ENCODE assay signal across 8 cellular contexts in genomic region chr1:208093754-208094719, GRCh38.
DNase-seq lines count a peak whose midpoint lies in the region; ATAC-seq and TF ChIP-seq lines count a peak whose summit lies in the region.

No MANE protein-coding gene starts in this region.

- intact Hi-C loops in activated CD4-positive, alpha-beta T cell treated with anti-CD3 and anti-CD28 coated beads, Interleukin-2, amount 10 ng/mL, durations not matched to agents 24 days and 14 days (cut with micrococcal nuclease): loop anchor here (1.0 kb wide), 1 partner anchor 73 kb away; no protein-coding TSS in a partner anchor

- no peaks in the 10 kb centered on the region for H3K36me3 Mint-ChIP-seq in activated CD4-positive, alpha-beta T cell treated with anti-CD3 and anti-CD28 coated beads, Interleukin-2, amount 10 ng/mL, durations not matched to agents 24 days and 14 days (ENCODE audit: low read depth)
- peaks cover 10% of the 10 kb centered on the region for H3K36me3 Mint-ChIP-seq in mesothelial cell of epicardium
- H3K36me3 Mint-ChIP-seq in stimulated activated naive B cell treated with anti-CD40 and anti-IgM and Interleukin-4, amounts not matched to agents 10 μg/mL and 1 μg/mL and 100 μg/mL, for 72 hours: no peaks in the 10 kb centered on the region

- peak; percentile 77 for TF ChIP-seq CTCF in GM20000 (IDR thresholded peaks at IDR 0.05; ENCODE audit: extremely low read depth, missing control alignments)
- peak; percentile 81 for TF ChIP-seq CTCF in NB4 (IDR thresholded peaks at IDR 0.05; ENCODE audit: low read depth, low read length)
- peak; percentile 58 for TF ChIP-seq CTCF in mesothelial cell of epicardium (IDR thresholded peaks at IDR 0.05; ENCODE audit: unreplicated experiment)

- DNase-seq in C1 segment of cervical spinal cord (lab: John Stamatoyannopoulos, UW) (peak in 8 of 14 donors; percentile 9 to 59 (median 26)), GM20000 (ENCODE audit: low spot score) (peak; percentile 70), NB4 (ENCODE audit: low read depth) (peak; percentile 54), mesothelial cell of epicardium (ENCODE audit: low spot score in 2 of 2, unreplicated experiment in 2 of 2) (peak; percentile 36 to 66)
- peak; percentile 89 for DNase-seq in activated CD4-positive, alpha-beta T cell treated with anti-CD3 and anti-CD28 coated beads, Interleukin-2, amount 10 ng/mL, durations not matched to agents 24 days and 14 days
- DNase-seq in effector CD4-positive, alpha-beta T cell: peak; percentile 28
- peak; percentile 21 for DNase-seq in stimulated activated naive B cell treated with anti-CD40 and anti-IgM and Interleukin-4, amounts not matched to agents 10 μg/mL and 1 μg/mL and 100 μg/mL, for 72 hours

- peaks cover 6% of the 10 kb centered on the region for H3K27me3 Mint-ChIP-seq in activated CD4-positive, alpha-beta T cell treated with anti-CD3 and anti-CD28 coated beads, Interleukin-2, amount 10 ng/mL, durations not matched to agents 24 days and 14 days
- H3K27me3 Mint-ChIP-seq in mesothelial cell of epicardium (ENCODE audit: low read depth): peaks cover 2% of the 10 kb centered on the region
- no peaks in the 10 kb centered on the region for H3K27me3 Mint-ChIP-seq in stimulated activated naive B cell treated with anti-CD40 and anti-IgM and Interleukin-4, amounts not matched to agents 10 μg/mL and 1 μg/mL and 100 μg/mL, for 72 hours

- no peaks in the 10 kb centered on the region for H3K9me3 Mint-ChIP-seq in activated CD4-positive, alpha-beta T cell treated with anti-CD3 and anti-CD28 coated beads, Interleukin-2, amount 10 ng/mL, durations not matched to agents 24 days and 14 days
- H3K9me3 Mint-ChIP-seq in mesothelial cell of epicardium: peaks cover 3% of the 10 kb centered on the region
- no peaks in the 10 kb centered on the region for H3K9me3 Mint-ChIP-seq in stimulated activated naive B cell treated with anti-CD40 and anti-IgM and Interleukin-4, amounts not matched to agents 10 μg/mL and 1 μg/mL and 100 μg/mL, for 72 hours

- no peak overlapping the region for H3K27ac Mint-ChIP-seq in activated CD4-positive, alpha-beta T cell treated with anti-CD3 and anti-CD28 coated beads, Interleukin-2, amount 10 ng/mL, durations not matched to agents 24 days and 14 days
- H3K27ac Mint-ChIP-seq in mesothelial cell of epicardium: no peak overlapping the region
- peak overlapping the region; percentile 81 for H3K27ac Mint-ChIP-seq in stimulated activated naive B cell treated with anti-CD40 and anti-IgM and Interleukin-4, amounts not matched to agents 10 μg/mL and 1 μg/mL and 100 μg/mL, for 72 hours

- no peaks in the 10 kb centered on the region for H3K4me1 Mint-ChIP-seq in activated CD4-positive, alpha-beta T cell treated with anti-CD3 and anti-CD28 coated beads, Interleukin-2, amount 10 ng/mL, durations not matched to agents 24 days and 14 days
- peaks cover 14% of the 10 kb centered on the region for H3K4me1 Mint-ChIP-seq in mesothelial cell of epicardium
- H3K4me1 Mint-ChIP-seq in stimulated activated naive B cell treated with anti-CD40 and anti-IgM and Interleukin-4, amounts not matched to agents 10 μg/mL and 1 μg/mL and 100 μg/mL, for 72 hours: peaks cover 0 to 2% of the 10 kb centered on the region in 2 donors

- no peak overlapping the region for H3K4me3 ChIP-seq in NB4 (ENCODE audit: low read depth, low read length)

- no peak for TF ChIP-seq POLR2A in NB4 (IDR thresholded peaks at IDR 0.05; ENCODE audit: extremely low read depth, insufficient read length)

- peak; percentile 73 to 82 for ATAC-seq in stimulated activated naive B cell treated with anti-CD40 and anti-IgM and Interleukin-4, amounts not matched to agents 10 μg/mL and 1 μg/mL and 100 μg/mL, for 72 hours (replicated peaks)
- ATAC-seq in HG03108 (IDR thresholded peaks at IDR 0.05; ENCODE audit: unreplicated experiment): no peak

- no peak overlapping the region for H3K4me3 Mint-ChIP-seq in activated CD4-positive, alpha-beta T cell treated with anti-CD3 and anti-CD28 coated beads, Interleukin-2, amount 10 ng/mL, durations not matched to agents 24 days and 14 days
- no peak overlapping the region for H3K4me3 Mint-ChIP-seq in mesothelial cell of epicardium
- H3K4me3 Mint-ChIP-seq in stimulated activated naive B cell treated with anti-CD40 and anti-IgM and Interleukin-4, amounts not matched to agents 10 μg/mL and 1 μg/mL and 100 μg/mL, for 72 hours: no peak overlapping the region

Comparison
In these comparisons a context has a peak if more than half of its experiments do, and no peak if none do; other contexts are left out.
1. DNase-seq: peak in every context shown above with its lines; median percentile 89 in activated CD4-positive, alpha-beta T cell treated with anti-CD3 and anti-CD28 coated beads, Interleukin-2, amount 10 ng/mL, durations not matched to agents 24 days and 14 days; 70 in GM20000; 54 in NB4; 51 in mesothelial cell of epicardium; 28 in effector CD4-positive, alpha-beta T cell; 26 in C1 segment of cervical spinal cord; 21 in stimulated activated naive B cell treated with anti-CD40 and anti-IgM and Interleukin-4, amounts not matched to agents 10 μg/mL and 1 μg/mL and 100 μg/mL, for 72 hours.